In genomic region chr5:10303699-10304170, GRCh38 we compare ENCODE assay signal across 15 cellular contexts. TPM values are rescaled to one million over a fixed set of nuclear protein-coding genes. Genes with fewer than 3 reads are reported as not detected.
DNase-seq lines count a peak whose midpoint lies in the region; ATAC-seq and TF ChIP-seq lines count a peak whose summit lies in the region.
"Had no signal": no experiment of that assay in that cellular context is flagged by ENCODE, and none has a peak within 500 bp of the region (broad histone marks: within the 10 kb centered on the region; RNA-seq: fewer than 3 reads in every experiment).

No MANE protein-coding gene starts in this region.

- intact Hi-C loops in Panc1 (cut with micrococcal nuclease; ENCODE audit: unreplicated experiment), result no loop called here

- CTCF ChIA-PET in Panc1 (lab: Charles Lee), result interaction anchor here (1.7 kb wide), 1 partner anchor 20 kb away, joined by 5 read pairs; no protein-coding TSS in a partner anchor

- ATAC-seq in Panc1 (no peak), HG03039 (IDR thresholded peaks at IDR 0.05; ENCODE audit: unreplicated experiment) (no peak)
- ATAC-seq: HCT116, lower lobe of right lung had no signal

- H3K27ac ChIP-seq in Panc1 (ENCODE audit: low read length), result peak overlapping the region; percentile 26; the same call in 1 of the 2 replicates
- H3K27ac ChIP-seq in duodenal mucosa (ENCODE audit: low read depth, low read length), result peak overlapping the region; percentile 68
- H3K27ac ChIP-seq in muscle layer of duodenum (ENCODE audit: low read length), result peak overlapping the region; percentile 11
- H3K27ac ChIP-seq: coronary artery, lower lobe of right lung had no signal

- H3K4me1 ChIP-seq in Panc1 (ENCODE audit: control insufficient read depth, insufficient read depth, low read length) (peaks cover 45% of the 10 kb centered on the region), duodenal mucosa (ENCODE audit: control insufficient read depth in 1 of 2, insufficient read depth in 2 of 2, low read length in 2 of 2) (peaks cover 38 to 53% of the 10 kb centered on the region in 2 donors), muscle layer of duodenum (ENCODE audit: control insufficient read depth in 1 of 2, insufficient read depth in 2 of 2, low read length in 2 of 2) (peaks cover 0 to 13% of the 10 kb centered on the region in 2 donors)

- TF ChIP-seq CTCF in Panc1 (IDR thresholded peaks at IDR 0.05), result no peak

- BruUV-seq in Panc1 (replicated peaks; lab: Mats Ljungman, UMichigan), result no TSS peak

- H3K9me3 ChIP-seq in Panc1 (ENCODE audit: control insufficient read depth, insufficient read depth, low read depth, low read length) (no peaks in the 10 kb centered on the region), duodenal mucosa (ENCODE audit: control insufficient read depth in 1 of 2, low read length in 2 of 2) (no peaks in the 10 kb centered on the region), muscle layer of duodenum (ENCODE audit: control insufficient read depth in 1 of 2, low read length in 2 of 2) (no peaks in the 10 kb centered on the region)
- H3K9me3 ChIP-seq: lower lobe of right lung had no signal

- POLR2A ChIA-PET in Panc1 (lab: Charles Lee), result interaction anchor here (0.6 to 1.1 kb wide), 2 partner anchors 24 to 54 kb away, joined by 3 to 7 read pairs; no protein-coding TSS in a partner anchor

- H3K4me3 ChIP-seq in Panc1 (ENCODE audit: low read depth in 2 of 2, low read length in 2 of 2), result no peak overlapping the region
- peak overlapping the region in 1 of 2 donors; percentile 5 for H3K4me3 ChIP-seq in duodenal mucosa (ENCODE audit: low read depth in 1 of 2, low read length in 2 of 2)
- H3K4me3 ChIP-seq in muscle layer of duodenum (ENCODE audit: low read depth in 1 of 2, low read length in 2 of 2), result no peak overlapping the region
- H3K4me3 ChIP-seq: coronary artery, lower lobe of right lung had no signal

- DNase-seq in HUDEP-2 (lab: John Stamatoyannopoulos, UW; ENCODE audit: unreplicated experiment in 76 of 76) (peak in 71 of 76 experiments; percentile 11 to 80 (median 50)), Panc1 (ENCODE audit: low read depth, low spot score) (no peak), hippocampal formation (lab: John Stamatoyannopoulos, UW) (no peak), T1000 (lab: John Stamatoyannopoulos, UW) (no peak)
- no peak for DNase-seq in activated naive CD4-positive, alpha-beta T cell treated with anti-CD3 and anti-CD28 coated beads, Interleukin-2, amount 50 U/mL, for 16 hours
- DNase-seq: ACHN, C1 segment of cervical spinal cord, lower lobe of right lung, occipital lobe, retina had no signal

- in situ Hi-C loops in Panc1 (cut with HindIII; ENCODE audit: low pct_unique_long_range_greater_than_20kb, low sequenced_read_pairs), result no loop called here

- H3K27me3 ChIP-seq in Panc1 (ENCODE audit: control insufficient read depth, insufficient read depth, low read length), result no peaks in the 10 kb centered on the region
- no peaks in the 10 kb centered on the region for H3K27me3 ChIP-seq in duodenal mucosa (ENCODE audit: control insufficient read depth in 1 of 2, insufficient read depth in 2 of 2, low read length in 2 of 2)
- no peaks in the 10 kb centered on the region for H3K27me3 ChIP-seq in muscle layer of duodenum (ENCODE audit: low read depth, low read length)

- no peaks in the 10 kb centered on the region for H3K36me3 ChIP-seq in Panc1 (ENCODE audit: control insufficient read depth, insufficient read depth, low read length)
- H3K36me3 ChIP-seq in duodenal mucosa (ENCODE audit: control insufficient read depth in 1 of 2, insufficient read depth in 2 of 2, low read length in 2 of 2), result peaks cover 0 to 3% of the 10 kb centered on the region in 2 donors
- H3K36me3 ChIP-seq in muscle layer of duodenum (ENCODE audit: control insufficient read depth in 1 of 2, insufficient read depth in 2 of 2, low read length in 2 of 2), result peaks cover 0 to 4% of the 10 kb centered on the region in 2 donors
- H3K36me3 ChIP-seq: lower lobe of right lung had no signal

- peak overlapping the region; percentile 7 to 39 for H3K9ac ChIP-seq in duodenal mucosa (ENCODE audit: low read depth in 1 of 2, low read length in 2 of 2)

RNA-seq across cellular contexts. Expression of gene CMBL, which starts 4.0 kb away (rescaled TPM):
- total RNA-seq in Panc1 (2021; ENCODE audit: unreplicated experiment), result 43.2 TPM
- polyA plus RNA-seq in Panc1 (2012; ENCODE audit: insufficient read length), result 68.8 TPM

RNA-seq across cellular contexts. Expression of gene MARCHF6, which starts 49.8 kb away (rescaled TPM):
- total RNA-seq in Panc1 (2021; ENCODE audit: unreplicated experiment), result 172 TPM
- polyA plus RNA-seq in Panc1 (2012; ENCODE audit: insufficient read length), result 88.2 TPM

RNA-seq across cellular contexts. Expression of gene CCT5, which starts 53.7 kb away (rescaled TPM):
- 476 TPM for total RNA-seq in Panc1 (2021; ENCODE audit: unreplicated experiment)
- polyA plus RNA-seq in Panc1 (2012; ENCODE audit: insufficient read length), result 420 TPM

RNA-seq across cellular contexts. Expression of gene ATPSCKMT, which starts 54.0 kb away (rescaled TPM):
- total RNA-seq in Panc1 (2021; ENCODE audit: unreplicated experiment), result 23.1 TPM
- polyA plus RNA-seq in Panc1 (2012; ENCODE audit: insufficient read length), result 21.9 TPM

Comparison
In these comparisons a context has a peak if more than half of its experiments do, and no peak if none do; other contexts are left out.
1. DNase-seq: peak in HUDEP-2 (71 of 76); none in Panc1 (single experiment), hippocampal formation (0 of 2), activated naive CD4-positive, alpha-beta T cell treated with anti-CD3 and anti-CD28 coated beads, Interleukin-2, amount 50 U/mL, for 16 hours (single experiment) and T1000 (single experiment).
2. H3K27ac ChIP-seq: peak in every context shown above with its lines; median percentile 68 in duodenal mucosa; 26 in Panc1; 11 in muscle layer of duodenum.